ENCODE assay signal across 12 cellular contexts in genomic region chr3:188595890-188596376, GRCh38.
A peak's percentile ranks its signal among the peaks of the same experiment; 100 is the strongest.
DNase-seq lines count a peak whose midpoint lies in the region; ATAC-seq and TF ChIP-seq lines count a peak whose summit lies in the region.
"Had no signal": no experiment of that assay in that cellular context is flagged by ENCODE, and none has a peak within 500 bp of the region (broad histone marks: within the 10 kb centered on the region; RNA-seq: fewer than 3 reads in every experiment).

No MANE protein-coding gene starts in this region.

- H3K4me1 Mint-ChIP-seq in progenitor cell of endocrine pancreas (ENCODE audit: low read depth), result no peaks in the 10 kb centered on the region

- no peaks in the 10 kb centered on the region for H3K27me3 ChIP-seq in AG04450 (ENCODE audit: control insufficient read depth, insufficient read depth, low read length)
- no peaks in the 10 kb centered on the region for H3K27me3 ChIP-seq in Karpas-422 (ENCODE audit: low read length)
- H3K27me3 ChIP-seq in mammary epithelial cell (ENCODE audit: insufficient read depth, low read length), result no peaks in the 10 kb centered on the region
- H3K27me3 ChIP-seq in right cardiac atrium (ENCODE audit: control insufficient read depth, insufficient read depth), result no peaks in the 10 kb centered on the region

- H3K79me2 ChIP-seq in Karpas-422 (ENCODE audit: low read length) (no peaks in the 10 kb centered on the region), mammary epithelial cell (ENCODE audit: insufficient read depth, low read length) (no peaks in the 10 kb centered on the region)

- dilution Hi-C loops in mammary epithelial cell (cut with HindIII; ENCODE audit: low sequenced_read_pairs), result no loop called here

- DNase-seq in AG04450 (ENCODE audit: low read depth, low spot score), result peak; percentile 39
- DNase-seq in Karpas-422, result peak; percentile 58
- DNase-seq in mammary epithelial cell, result peak; percentile 75
- DNase-seq in right cardiac atrium, result no peak
- no peak for DNase-seq in progenitor cell of endocrine pancreas (ENCODE audit: low spot score, unreplicated experiment)
- DNase-seq in GDM1 (lab: John Stamatoyannopoulos, UW), result no peak
- DNase-seq in T-helper 1 cell, result no peak
- DNase-seq: activated effector memory CD4-positive, alpha-beta T cell treated with Interleukin-2 at 50 U/mL for 16 hours; AML-193; naive thymus-derived CD4-positive, alpha-beta T cell; stimulated activated naive CD4-positive, alpha-beta T cell had no signal

- TF ChIP-seq CTCF in AG04450 (IDR thresholded peaks at IDR 0.05; ENCODE audit: low read depth, low read length) (no peak), mammary epithelial cell (conservative IDR thresholded peaks at IDR 0.05 in 1 of 2, IDR thresholded peaks at IDR 0.05 in 1 of 2; ENCODE audit: extremely low read depth in 1 of 2, insufficient read depth in 1 of 2, low read depth in 1 of 2, low read length in 2 of 2) (no peak), progenitor cell of endocrine pancreas (IDR thresholded peaks at IDR 0.05; ENCODE audit: unreplicated experiment) (no peak)

- in situ Hi-C loops in mammary epithelial cell (cut with MboI; ENCODE audit: low sequenced_read_pairs in 2 of 2), result loop anchor here in 1 of 2 donors (25.0 kb wide), 1 partner anchor 859 kb away; the partner anchor contains the start of gene BCL6

- H3K27ac Mint-ChIP-seq in progenitor cell of endocrine pancreas, result no peak overlapping the region
- H3K27ac Mint-ChIP-seq: naive thymus-derived CD4-positive, alpha-beta T cell had no signal

- no peak overlapping the region for H3K4me3 ChIP-seq in AG04450 (ENCODE audit: low read depth, low read length)
- H3K4me3 ChIP-seq in Karpas-422 (ENCODE audit: low read length), result peak overlapping the region; percentile 36
- H3K4me3 ChIP-seq in mammary epithelial cell (replicated peaks in 1 of 3; ENCODE audit: insufficient read depth in 1 of 3, low read depth in 2 of 3, low read length in 3 of 3), result no peak overlapping the region
- H3K4me3 ChIP-seq in right cardiac atrium (ENCODE audit: low read length), result no peak overlapping the region

- no peaks in the 10 kb centered on the region for H3K9me2 ChIP-seq in Karpas-422 (replicated peaks; ENCODE audit: insufficient read depth, low read length)

- H3K4me2 ChIP-seq in Karpas-422 (ENCODE audit: low read depth, low read length, poor library complexity, severe bottlenecking) (peak overlapping the region; percentile 59), mammary epithelial cell (ENCODE audit: insufficient read depth, low read depth, low read length) (peak overlapping the region; percentile 37)

- 41% methylated on average over 5 of the region's 5 CpGs for WGBS in mammary epithelial cell (ENCODE audit: low coverage, missing lambda C conversion rate)
- 64% methylated on average over 5 of the region's 5 CpGs for WGBS in right cardiac atrium

- peak overlapping the region; percentile 43 for H3K9ac ChIP-seq in Karpas-422 (ENCODE audit: low read length)
- no peak overlapping the region for H3K9ac ChIP-seq in mammary epithelial cell (ENCODE audit: insufficient read depth, low read length)

- POLR2A ChIA-PET in AG04450 (lab: Yijun Ruan, JAX), result interaction anchor here (1.0 kb wide), 1 partner anchor 36 kb away, joined by 3 read pairs; no protein-coding TSS in a partner anchor

- BruUV-seq in mammary epithelial cell (replicated peaks; lab: Mats Ljungman, UMichigan), result no TSS peak

- H4K20me1 ChIP-seq in Karpas-422 (ENCODE audit: insufficient read depth, low read depth, low read length) (no peaks in the 10 kb centered on the region), mammary epithelial cell (ENCODE audit: insufficient read depth, low read length) (no peaks in the 10 kb centered on the region)

- H3K9me3 ChIP-seq in AG04450 (ENCODE audit: control insufficient read depth, insufficient read depth, low read length), result no peaks in the 10 kb centered on the region
- H3K9me3 ChIP-seq in Karpas-422 (ENCODE audit: low read length), result no peaks in the 10 kb centered on the region
- H3K9me3 ChIP-seq in mammary epithelial cell (replicated peaks; ENCODE audit: insufficient read depth, low read length), result no peaks in the 10 kb centered on the region
- no peaks in the 10 kb centered on the region for H3K9me3 ChIP-seq in right cardiac atrium (ENCODE audit: control insufficient read depth, low read length)

- H3K4me1 ChIP-seq in Karpas-422 (ENCODE audit: low read length) (peaks cover 40% of the 10 kb centered on the region), mammary epithelial cell (ENCODE audit: insufficient read depth, low read length) (peaks cover 37% of the 10 kb centered on the region), right cardiac atrium (ENCODE audit: control insufficient read depth, insufficient read depth, low read length) (no peaks in the 10 kb centered on the region)

- H3K27me3 Mint-ChIP-seq in progenitor cell of endocrine pancreas, result no peaks in the 10 kb centered on the region
- H3K27me3 Mint-ChIP-seq: naive thymus-derived CD4-positive, alpha-beta T cell had no signal

- no peak for ATAC-seq in right cardiac atrium
- no peak for ATAC-seq in GM18517 (IDR thresholded peaks at IDR 0.05; ENCODE audit: unreplicated experiment)
- ATAC-seq: naive thymus-derived CD4-positive, alpha-beta T cell had no signal

- no peaks in the 10 kb centered on the region for H3K36me3 Mint-ChIP-seq in progenitor cell of endocrine pancreas (ENCODE audit: insufficient read depth)

- intact Hi-C loops in mammary epithelial cell (cut with micrococcal nuclease) (loop anchor here (1.0 kb wide), 2 partner anchors 27 to 32 kb away; no protein-coding TSS in a partner anchor), right cardiac atrium (cut with DNase I) (loop anchor here in 1 of 4 donors (10.0 kb wide), 2 partner anchors 349 to 851 kb away; partner anchors contain the start of gene BCL6)

- no peaks in the 10 kb centered on the region for H3K9me3 Mint-ChIP-seq in progenitor cell of endocrine pancreas (ENCODE audit: low read depth)
- H3K9me3 Mint-ChIP-seq: naive thymus-derived CD4-positive, alpha-beta T cell had no signal

- H3K36me3 ChIP-seq in Karpas-422 (ENCODE audit: insufficient read depth, low read length) (no peaks in the 10 kb centered on the region), mammary epithelial cell (ENCODE audit: insufficient read depth, low read length) (no peaks in the 10 kb centered on the region)

- CTCF ChIA-PET in AG04450 (lab: Charles Lee), result interaction anchor here (0.6 to 2.6 kb wide), 5 partner anchors 12 to 857 kb away, joined by 3 to 13 read pairs (median 5); no protein-coding TSS in a partner anchor
- CTCF ChIA-PET in mammary epithelial cell (lab: Charles Lee; ENCODE audit: low non-redundant PET), result no interaction called here

- no peak overlapping the region for H3K4me3 Mint-ChIP-seq in progenitor cell of endocrine pancreas (ENCODE audit: low read depth)
- H3K4me3 Mint-ChIP-seq: naive thymus-derived CD4-positive, alpha-beta T cell had no signal

- H2AFZ ChIP-seq in Karpas-422 (ENCODE audit: low read length) (peak overlapping the region; percentile 42), mammary epithelial cell (ENCODE audit: low read depth, low read length) (peak overlapping the region; percentile 17)

- no peak overlapping the region for H3K27ac ChIP-seq in AG04450 (ENCODE audit: low read depth, low read length)
- no peak overlapping the region for H3K27ac ChIP-seq in Karpas-422 (ENCODE audit: low read length)
- peak overlapping the region; percentile 63 for H3K27ac ChIP-seq in mammary epithelial cell (ENCODE audit: insufficient read depth, low read depth, low read length)
- H3K27ac ChIP-seq in right cardiac atrium (ENCODE audit: low read length), result peak overlapping the region; percentile 58

Comparison
In these comparisons a context has a peak if more than half of its experiments do, and no peak if none do; other contexts are left out.
1. DNase-seq: peak in AG04450 (single experiment), Karpas-422 (single experiment) and mammary epithelial cell (single experiment); none in right cardiac atrium (0 of 3), progenitor cell of endocrine pancreas (single experiment), GDM1 (single experiment) and T-helper 1 cell (0 of 5).
2. H3K27ac ChIP-seq: peak in mammary epithelial cell (single experiment) and right cardiac atrium (single experiment); none in AG04450 (single experiment) and Karpas-422 (single experiment).